Comparison of ENCODE assay signal across 9 cellular contexts in the genomic region with DNA sequence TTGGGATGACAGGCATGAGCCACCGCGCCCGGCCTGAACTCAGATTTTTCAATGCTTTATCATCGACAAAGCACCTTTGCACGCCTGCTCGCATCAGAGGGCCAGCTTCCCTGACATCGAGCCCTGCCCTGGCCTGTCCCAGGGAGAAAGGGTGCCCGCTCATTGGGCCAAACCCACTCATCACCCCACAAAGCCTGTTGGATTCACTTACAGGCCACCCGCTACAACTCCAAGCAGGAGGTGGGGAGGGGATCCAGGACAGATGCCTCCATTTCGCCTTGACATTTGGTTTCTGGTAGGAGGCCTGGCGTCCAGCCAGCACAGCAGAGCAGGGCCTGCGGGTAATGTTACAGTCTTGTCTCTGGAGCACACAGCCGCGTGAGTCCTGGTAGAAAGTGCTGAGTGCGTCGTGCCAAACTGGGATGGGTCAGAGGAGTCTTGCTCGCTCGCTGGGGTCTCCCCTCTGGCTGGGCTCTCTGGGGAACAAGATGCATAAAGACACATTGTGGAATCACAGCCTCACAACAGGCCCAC. TPM values are rescaled to one million over a fixed set of nuclear protein-coding genes. Genes with fewer than 3 reads are reported as not detected.
DNase-seq lines count a peak whose midpoint lies in the region; ATAC-seq and TF ChIP-seq lines count a peak whose summit lies in the region.
"Had no signal": no experiment of that assay in that cellular context is flagged by ENCODE, and none has a peak within 500 bp of the region (broad histone marks: within the 10 kb centered on the region; RNA-seq: fewer than 3 reads in every experiment).

No MANE protein-coding gene starts in this region.

- H3K36me3 Mint-ChIP-seq in activated CD8-positive, alpha-beta T cell treated with anti-CD3 and anti-CD28 coated beads for 36 hours (ENCODE audit: low read depth): no peaks in the 10 kb centered on the region

- H3K27ac Mint-ChIP-seq in activated CD8-positive, alpha-beta T cell treated with anti-CD3 and anti-CD28 coated beads for 36 hours: no peak overlapping the region

- no peak overlapping the region for H3K4me2 ChIP-seq in osteoblast (ENCODE audit: insufficient read depth, low read length)
- no peak overlapping the region for H3K4me2 ChIP-seq in PC-9

- POLR2A ChIA-PET in activated CD8-positive, alpha-beta T cell treated with anti-CD3 and anti-CD28 coated beads for 36 hours (lab: Charles Lee): no interaction called here
- POLR2A ChIA-PET in PC-9 (lab: Charles Lee; ENCODE audit: unreplicated experiment): no interaction called here

- H3K36me3 ChIP-seq in esophagus (ENCODE audit: control insufficient read depth in 2 of 2, insufficient read depth in 2 of 2, low read length in 1 of 2) (no peaks in the 10 kb centered on the region), osteoblast (ENCODE audit: insufficient read depth, low read length) (no peaks in the 10 kb centered on the region), PC-9 (ENCODE audit: low read depth) (no peaks in the 10 kb centered on the region)

- H3K9me3 Mint-ChIP-seq in activated CD8-positive, alpha-beta T cell treated with anti-CD3 and anti-CD28 coated beads for 36 hours: no peaks in the 10 kb centered on the region

- ATAC-seq in activated CD8-positive, alpha-beta T cell treated with anti-CD3 and anti-CD28 coated beads for 36 hours: no peak
- no peak for ATAC-seq in HG03457 (IDR thresholded peaks at IDR 0.05; ENCODE audit: unreplicated experiment)

- H3K4me3 Mint-ChIP-seq in activated CD8-positive, alpha-beta T cell treated with anti-CD3 and anti-CD28 coated beads for 36 hours: no peak overlapping the region

- no peak for TF ChIP-seq CTCF in osteoblast (IDR thresholded peaks at IDR 0.05; ENCODE audit: extremely low read depth, low read depth, low read length)
- no peak for TF ChIP-seq CTCF in activated CD8-positive, alpha-beta T cell treated with anti-CD3 and anti-CD28 coated beads for 36 hours (IDR thresholded peaks at IDR 0.05)
- TF ChIP-seq CTCF in PC-9 (conservative IDR thresholded peaks at IDR 0.05): no peak

- H3K9me3 ChIP-seq in esophagus (ENCODE audit: control insufficient read depth in 2 of 2, insufficient read depth in 1 of 2, low read depth in 1 of 2, low read length in 1 of 2) (no peaks in the 10 kb centered on the region), osteoblast (ENCODE audit: low read depth, low read length) (no peaks in the 10 kb centered on the region), PC-9 (ENCODE audit: insufficient read depth, low read depth) (no peaks in the 10 kb centered on the region)

- H3K27me3 ChIP-seq in esophagus (ENCODE audit: control insufficient read depth in 1 of 2, insufficient read depth in 2 of 2, low read length in 2 of 2) (no peaks in the 10 kb centered on the region), osteoblast (ENCODE audit: insufficient read depth, low read length) (peaks cover 18% of the 10 kb centered on the region), PC-9 (ENCODE audit: insufficient read depth, low read depth) (peaks cover 25% of the 10 kb centered on the region)

- peaks cover 8% of the 10 kb centered on the region for H3K27me3 Mint-ChIP-seq in activated CD8-positive, alpha-beta T cell treated with anti-CD3 and anti-CD28 coated beads for 36 hours

- H3K4me1 Mint-ChIP-seq in activated CD8-positive, alpha-beta T cell treated with anti-CD3 and anti-CD28 coated beads for 36 hours (ENCODE audit: low read depth): no peaks in the 10 kb centered on the region

- H3K4me3 ChIP-seq in esophagus (ENCODE audit: low read depth in 1 of 2, low read length in 2 of 2) (no peak overlapping the region), osteoblast (ENCODE audit: insufficient read depth, low read length) (no peak overlapping the region), PC-9 (no peak overlapping the region)

- BruUV-seq in PC-9 (replicated peaks; lab: Mats Ljungman, UMichigan): no TSS peak

- H3K79me2 ChIP-seq in osteoblast (ENCODE audit: insufficient read depth, low read length) (no peaks in the 10 kb centered on the region), PC-9 (ENCODE audit: low read depth) (no peaks in the 10 kb centered on the region)

- peaks cover 9% of the 10 kb centered on the region; the same call in 1 of the 2 replicates for H3F3A ChIP-seq in PC-9 (ENCODE audit: insufficient read depth, low read depth)

- H3K4me1 ChIP-seq in esophagus (ENCODE audit: control insufficient read depth in 2 of 2, insufficient read depth in 2 of 2, low read length in 1 of 2) (peaks cover 0 to 12% of the 10 kb centered on the region in 2 donors), osteoblast (ENCODE audit: insufficient read depth, low read length) (peaks cover 8% of the 10 kb centered on the region), PC-9 (replicated peaks; ENCODE audit: insufficient read depth) (peaks cover 15% of the 10 kb centered on the region)

- intact Hi-C loops in activated CD8-positive, alpha-beta T cell treated with anti-CD3 and anti-CD28 coated beads for 36 hours (cut with micrococcal nuclease): no loop called here
- intact Hi-C loops in PC-9 (cut with micrococcal nuclease; ENCODE audit: unreplicated experiment): no loop called here

- peak overlapping the region; percentile 34 for H3K27ac ChIP-seq in esophagus (ENCODE audit: low read depth in 2 of 2, low read length in 1 of 2)
- H3K27ac ChIP-seq in osteoblast (ENCODE audit: low read depth, low read length): no peak overlapping the region
- H3K27ac ChIP-seq in PC-9: no peak overlapping the region

- H4K20me1 ChIP-seq in osteoblast (ENCODE audit: insufficient read depth, low read length): no peaks in the 10 kb centered on the region
- no peaks in the 10 kb centered on the region for H4K20me1 ChIP-seq in PC-9 (ENCODE audit: insufficient read depth)

- H3K9me2 ChIP-seq in PC-9 (ENCODE audit: insufficient read depth): no peaks in the 10 kb centered on the region

- WGBS in esophagus, 2 donors: 41 to 63% methylated on average over 18 of the region's 18 CpGs

- peak; percentile 47 for DNase-seq in GM03348 (ENCODE audit: low spot score)
- peak; percentile 91 for DNase-seq in NCI-H446 treated with DMSO at 0.1 percent for 48 hours (lab: John Stamatoyannopoulos, UW)
- peak; percentile 85 for DNase-seq in osteoblast (ENCODE audit: insufficient read length, low spot score, missing footprints)
- DNase-seq in activated CD8-positive, alpha-beta T cell treated with anti-CD3 and anti-CD28 coated beads for 36 hours: no peak
- no peak for DNase-seq in activated CD8-positive, alpha-beta memory T cell treated with anti-CD3 and anti-CD28 coated beads for 24 hours
- no peak for DNase-seq in PC-9
- DNase-seq: activated effector memory CD4-positive, alpha-beta T cell treated with Interleukin-2 at 50 U/mL for 16 hours had no signal

- CTCF ChIA-PET in activated CD8-positive, alpha-beta T cell treated with anti-CD3 and anti-CD28 coated beads for 36 hours (lab: Charles Lee): no interaction called here
- CTCF ChIA-PET in PC-9 (lab: Charles Lee): no interaction called here

- H2AFZ ChIP-seq in osteoblast (ENCODE audit: low read length): peak overlapping the region; percentile 65
- no peak overlapping the region for H2AFZ ChIP-seq in PC-9

RNA-seq across cellular contexts. Expression of a gene that starts 19.8 kb away (rescaled TPM):
- 1 to 10 TPM in 1 of 2 donors, under 1 TPM in 1; 0.53 to 1.4 TPM for polyA plus RNA-seq in esophagus
- not detected in 2 replicates for total RNA-seq in osteoblast
- not detected for total RNA-seq in activated CD8-positive, alpha-beta T cell treated with anti-CD3 and anti-CD28 coated beads for 36 hours
- not detected in 2 replicates for total RNA-seq in PC-9 (2021)

RNA-seq across cellular contexts. Expression of a gene that starts 37.3 kb away (rescaled TPM):
- polyA plus RNA-seq in esophagus: under 1 TPM; 0.04 to 0.22 TPM
- not detected in 2 replicates for total RNA-seq in osteoblast
- not detected for total RNA-seq in activated CD8-positive, alpha-beta T cell treated with anti-CD3 and anti-CD28 coated beads for 36 hours
- 1.8 and 2.8 TPM in 2 replicates for total RNA-seq in PC-9 (2021)

RNA-seq across cellular contexts. Expression of a gene that starts 43.8 kb away (rescaled TPM):
- polyA plus RNA-seq in esophagus: 10 to 100 TPM; 49.5 to 72.3 TPM
- total RNA-seq in osteoblast (not detected in 2 replicates), PC-9 (2021) (3.7 and 7.5 TPM in 2 replicates)
- not detected for total RNA-seq in activated CD8-positive, alpha-beta T cell treated with anti-CD3 and anti-CD28 coated beads for 36 hours

RNA-seq across cellular contexts. Expression of a gene that starts 49.0 kb away (rescaled TPM):
- polyA plus RNA-seq in esophagus: 10 to 100 TPM; 32.6 to 44.8 TPM
- 47.1 and 49.2 TPM in 2 replicates for total RNA-seq in osteoblast
- total RNA-seq in activated CD8-positive, alpha-beta T cell treated with anti-CD3 and anti-CD28 coated beads for 36 hours: 100 to 1,000 TPM; 104 to 107 TPM
- total RNA-seq in PC-9 (2021): 76.3 and 89.1 TPM in 2 replicates

Comparison
In these comparisons a context has a peak if more than half of its experiments do, and no peak if none do; other contexts are left out.
1. DNase-seq: peak in GM03348 (single experiment), NCI-H446 treated with DMSO at 0.1 percent for 48 hours (single experiment) and osteoblast (single experiment); none in activated CD8-positive, alpha-beta T cell treated with anti-CD3 and anti-CD28 coated beads for 36 hours (single experiment), activated CD8-positive, alpha-beta memory T cell treated with anti-CD3 and anti-CD28 coated beads for 24 hours (single experiment) and PC-9 (0 of 2).
2. H3K27ac ChIP-seq: peak in esophagus (2 of 2); none in osteoblast (single experiment) and PC-9 (single experiment).